ENCODE assay signal across 8 cellular contexts in genomic region chr22:38945693-38946338, GRCh38. TPM values are rescaled to one million over a fixed set of nuclear protein-coding genes. Genes with fewer than 3 reads are reported as not detected.
"Had no signal": no experiment of that assay in that cellular context is flagged by ENCODE, and none has a peak within 500 bp of the region (broad histone marks: within the 10 kb centered on the region; RNA-seq: fewer than 3 reads in every experiment).

No MANE protein-coding gene starts in this region.

RNA-seq across cellular contexts. Expression of gene APOBEC3A, which starts 11.6 kb away (rescaled TPM):
- total RNA-seq: activated CD4-positive, alpha-beta memory T cell treated with anti-CD3 and anti-CD28 coated beads, Interleukin-2, amount 10 ng/mL, durations not matched to agents 7 days and 5 days; activated CD4-positive, alpha-beta T cell treated with anti-CD3 and anti-CD28 coated beads for 36 hours; activated CD8-positive, alpha-beta memory T cell treated with anti-CD3 and anti-CD28 coated beads for 36 hours; activated naive CD4-positive, alpha-beta T cell treated with anti-CD3 and anti-CD28 coated beads, Interleukin-2, amount 50 U/mL, for 72 hours; astrocyte; NCI-H460; RPMI7951; T-cell had no signal
